ENCODE assay signal across 16 cellular contexts in the genomic region with DNA sequence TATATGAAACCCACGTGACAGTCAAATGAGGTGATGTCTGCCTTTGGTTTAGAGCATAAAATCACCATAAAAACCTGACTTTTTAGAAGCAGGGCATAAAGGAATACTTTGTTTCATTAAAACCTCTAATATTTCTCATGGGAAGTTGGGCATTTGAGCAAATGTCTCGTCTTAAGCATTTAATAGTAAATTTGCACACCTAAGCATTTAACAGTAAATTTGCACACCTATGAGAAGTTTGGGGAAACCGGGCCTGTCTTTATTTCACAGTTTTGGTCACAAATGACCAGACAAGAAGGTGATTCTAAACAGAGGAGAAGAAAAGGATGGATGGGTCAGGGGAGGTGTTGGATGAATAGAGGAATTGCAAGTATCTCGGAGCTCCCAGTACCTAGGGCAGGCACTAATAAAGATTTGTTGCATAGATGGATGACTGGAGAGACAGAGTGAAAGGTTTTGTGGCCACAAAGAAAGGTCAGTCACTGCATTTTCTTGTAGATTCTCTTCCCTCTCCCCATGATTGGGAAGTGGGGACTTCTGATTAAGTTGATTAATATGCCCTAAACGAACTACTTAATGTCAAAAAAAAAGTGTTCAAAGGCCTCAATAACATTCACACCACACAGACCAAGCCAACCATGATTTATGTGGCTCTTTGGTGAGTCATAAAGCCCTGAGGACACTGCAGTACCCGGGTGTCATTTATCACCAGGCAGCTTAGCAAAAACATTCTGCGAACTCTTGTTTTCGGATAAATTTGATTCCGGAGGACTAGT.
DNase-seq lines count a peak whose midpoint lies in the region; ATAC-seq and TF ChIP-seq lines count a peak whose summit lies in the region.
"Had no signal": no experiment of that assay in that cellular context is flagged by ENCODE, and none has a peak within 500 bp of the region (broad histone marks: within the 10 kb centered on the region; RNA-seq: fewer than 3 reads in every experiment).

No MANE protein-coding gene starts in this region.

- H3K27ac ChIP-seq in adrenal gland (no peak overlapping the region), mesenchymal stem cell (ENCODE audit: low read length, poor library complexity, severe bottlenecking) (no peak overlapping the region), MM.1S (ENCODE audit: low read length) (no peak overlapping the region), Karpas-422 (ENCODE audit: low read length) (no peak overlapping the region)
- H3K27ac ChIP-seq: SJCRH30 had no signal

- H4K20me1 ChIP-seq in MM.1S (ENCODE audit: insufficient read depth, low read length) = no peaks in the 10 kb centered on the region
- no peaks in the 10 kb centered on the region for H4K20me1 ChIP-seq in Karpas-422 (ENCODE audit: insufficient read depth, low read depth, low read length)

- H3K9ac ChIP-seq in mesenchymal stem cell (ENCODE audit: low read length) (no peak overlapping the region), MM.1S (ENCODE audit: low read length) (no peak overlapping the region), Karpas-422 (ENCODE audit: low read length) (no peak overlapping the region)

- DNase-seq in COLO829 (ENCODE audit: low spot score) (peak; percentile 68), HPDE6-E6E7 (ENCODE audit: extremely low spot score) (peak; percentile 8), adrenal gland (peak; percentile 22 to 56 (median 36)), mesenchymal stem cell (peak; percentile 48), MM.1S (no peak), Karpas-422 (no peak), NCI-H146 treated with DMSO at 0.1 percent for 48 hours (lab: John Stamatoyannopoulos, UW; ENCODE audit: unreplicated experiment) (no peak)
- DNase-seq: activated CD4-positive, alpha-beta T cell treated with anti-CD3 and anti-CD28 coated beads for 1 hour; endodermal cell; left colon; NCI-H187 treated with DMSO at 0.1 percent for 48 hours; stimulated activated CD4-positive, alpha-beta T cell treated with anti-CD3 and anti-CD28 coated beads, Interleukin-2, amount 100 ng/mL, for 24 hours; T-helper 9 cell had no signal

- H3K18ac ChIP-seq in mesenchymal stem cell (ENCODE audit: low read depth in 1 of 2, low read length in 2 of 2) = no peak overlapping the region

- H3K4me1 ChIP-seq in adrenal gland (replicated peaks in 1 of 2) (no peaks in the 10 kb centered on the region), mesenchymal stem cell (ENCODE audit: control insufficient read depth, insufficient read depth, low read depth, low read length) (no peaks in the 10 kb centered on the region), MM.1S (ENCODE audit: low read length) (no peaks in the 10 kb centered on the region), Karpas-422 (ENCODE audit: low read length) (no peaks in the 10 kb centered on the region)
- H3K4me1 ChIP-seq: SJCRH30 had no signal

- H3K4me2 ChIP-seq in mesenchymal stem cell (ENCODE audit: low read length, poor library complexity, severe bottlenecking) = no peak overlapping the region
- no peak overlapping the region for H3K4me2 ChIP-seq in MM.1S (ENCODE audit: low read depth, low read length)
- no peak overlapping the region for H3K4me2 ChIP-seq in Karpas-422 (ENCODE audit: low read depth, low read length, poor library complexity, severe bottlenecking)

- H2BK5ac ChIP-seq in mesenchymal stem cell (ENCODE audit: low read depth, low read length, poor library complexity, severe bottlenecking) = no peak overlapping the region

- H2AK5ac ChIP-seq in mesenchymal stem cell (ENCODE audit: low read length, severe bottlenecking) = no peak overlapping the region

- no peak overlapping the region for H2BK12ac ChIP-seq in mesenchymal stem cell (ENCODE audit: low read length in 2 of 2)

- no peak overlapping the region for H2BK120ac ChIP-seq in mesenchymal stem cell (ENCODE audit: low read depth, low read length)

- H2AFZ ChIP-seq in mesenchymal stem cell (ENCODE audit: low read depth, low read length) = no peak overlapping the region
- no peak overlapping the region for H2AFZ ChIP-seq in MM.1S (ENCODE audit: low read length)
- H2AFZ ChIP-seq in Karpas-422 (ENCODE audit: low read length) = no peak overlapping the region

- H3K27me3 ChIP-seq in adrenal gland = peaks cover 11% of the 10 kb centered on the region
- peaks cover 18 to 48% of the 10 kb centered on the region in 2 experiments for H3K27me3 ChIP-seq in mesenchymal stem cell (ENCODE audit: control insufficient read depth in 1 of 2, insufficient read depth in 1 of 2, low read length in 2 of 2)
- no peaks in the 10 kb centered on the region for H3K27me3 ChIP-seq in MM.1S (replicated peaks; ENCODE audit: insufficient read depth, low read length)
- no peaks in the 10 kb centered on the region for H3K27me3 ChIP-seq in Karpas-422 (ENCODE audit: low read length)

- TF ChIP-seq POLR2A in adrenal gland (IDR thresholded peaks at IDR 0.05) = no peak

- H3K4ac ChIP-seq in mesenchymal stem cell (ENCODE audit: low read depth in 1 of 2, low read length in 2 of 2) = no peak overlapping the region

- intact Hi-C loops in adrenal gland (cut with DNase I) = no loop called here

- H3K36me3 ChIP-seq in adrenal gland (replicated peaks in 1 of 2) = no peaks in the 10 kb centered on the region
- H3K36me3 ChIP-seq in mesenchymal stem cell (ENCODE audit: control insufficient read depth in 1 of 2, insufficient read depth in 2 of 2, low read depth in 1 of 2, low read length in 2 of 2) = no peaks in the 10 kb centered on the region
- H3K36me3 ChIP-seq in MM.1S (replicated peaks; ENCODE audit: insufficient read depth, low read length) = no peaks in the 10 kb centered on the region
- no peaks in the 10 kb centered on the region for H3K36me3 ChIP-seq in Karpas-422 (ENCODE audit: insufficient read depth, low read length)
- H3K36me3 ChIP-seq: SJCRH30 had no signal

- TF ChIP-seq CTCF in adrenal gland (IDR thresholded peaks at IDR 0.05) (no peak), MM.1S (IDR thresholded peaks at IDR 0.05; ENCODE audit: low read length) (no peak)

- H3K9me2 ChIP-seq in MM.1S (replicated peaks; ENCODE audit: insufficient read depth, low read length) (no peaks in the 10 kb centered on the region), Karpas-422 (replicated peaks; ENCODE audit: insufficient read depth, low read length) (no peaks in the 10 kb centered on the region)

- no peaks in the 10 kb centered on the region for H3K79me1 ChIP-seq in mesenchymal stem cell (replicated peaks; ENCODE audit: low read length, poor library complexity, severe bottlenecking)

- H3K4me3 ChIP-seq in adrenal gland = no peak overlapping the region
- H3K4me3 ChIP-seq in mesenchymal stem cell (ENCODE audit: insufficient read depth in 1 of 2, low read depth in 1 of 2, low read length in 2 of 2) = no peak overlapping the region
- no peak overlapping the region for H3K4me3 ChIP-seq in MM.1S (ENCODE audit: low read length)
- H3K4me3 ChIP-seq in Karpas-422 (ENCODE audit: low read length) = no peak overlapping the region
- H3K4me3 ChIP-seq: SJCRH30 had no signal

- H3K9me3 ChIP-seq in adrenal gland (replicated peaks in 1 of 3) (no peaks in the 10 kb centered on the region), mesenchymal stem cell (ENCODE audit: control insufficient read depth, low read length) (no peaks in the 10 kb centered on the region), MM.1S (replicated peaks; ENCODE audit: insufficient read depth, low read length) (no peaks in the 10 kb centered on the region), Karpas-422 (ENCODE audit: low read length) (no peaks in the 10 kb centered on the region)

- no peak for ATAC-seq in HG02852 (IDR thresholded peaks at IDR 0.05; ENCODE audit: unreplicated experiment)
- ATAC-seq: left colon, sciatic nerve had no signal

- 40 to 54% (median 48%) methylated on average over 9 of the region's 9 CpGs for WGBS in adrenal gland, 4 donors
- WGBS in mesenchymal stem cell = 32% methylated on average over 4 of the region's 9 CpGs

- no peak overlapping the region for H4K8ac ChIP-seq in mesenchymal stem cell (ENCODE audit: low read length)

- H2BK15ac ChIP-seq in mesenchymal stem cell (ENCODE audit: low read depth, poor library complexity, severe bottlenecking) = no peak overlapping the region

- H3F3A ChIP-seq in MM.1S (ENCODE audit: insufficient read depth, low read length) = no peaks in the 10 kb centered on the region

- H3K14ac ChIP-seq in mesenchymal stem cell (ENCODE audit: low read length in 2 of 2) = no peak overlapping the region

- H3K79me2 ChIP-seq in MM.1S (ENCODE audit: low read length) (no peaks in the 10 kb centered on the region), Karpas-422 (ENCODE audit: low read length) (no peaks in the 10 kb centered on the region)

- H3K23ac ChIP-seq in mesenchymal stem cell (ENCODE audit: low read length in 2 of 2) = no peak overlapping the region

- no peak overlapping the region for H4K91ac ChIP-seq in mesenchymal stem cell (ENCODE audit: low read length)

Comparison
In these comparisons a context has a peak if more than half of its experiments do, and no peak if none do; other contexts are left out.
1. DNase-seq: peak in COLO829 (single experiment), HPDE6-E6E7 (single experiment), adrenal gland (7 of 7) and mesenchymal stem cell (single experiment); none in MM.1S (single experiment), Karpas-422 (single experiment) and NCI-H146 treated with DMSO at 0.1 percent for 48 hours (single experiment).